ENCODE assay signal across 24 cellular contexts in genomic region chr3:125433611-125434041, GRCh38. TPM values are rescaled to one million over a fixed set of nuclear protein-coding genes. Genes with fewer than 3 reads are reported as not detected.
DNase-seq lines count a peak whose midpoint lies in the region; ATAC-seq and TF ChIP-seq lines count a peak whose summit lies in the region.
"Had no signal": no experiment of that assay in that cellular context is flagged by ENCODE, and none has a peak within 500 bp of the region (broad histone marks: within the 10 kb centered on the region; RNA-seq: fewer than 3 reads in every experiment).

No MANE protein-coding gene starts in this region.

- H3K79me1 ChIP-seq in H9 (ENCODE audit: insufficient read depth, low read depth, low read length, poor library complexity, severe bottlenecking): no peaks in the 10 kb centered on the region

- POLR2A ChIA-PET in PC-9 (lab: Charles Lee; ENCODE audit: unreplicated experiment): no interaction called here

- no peaks in the 10 kb centered on the region for H3K9me3 Mint-ChIP-seq in H9
- H3K9me3 Mint-ChIP-seq: naive B cell had no signal

- H3K23me2 ChIP-seq in H9 (ENCODE audit: insufficient read length, low read depth, low read length, poor library complexity, severe bottlenecking): no peaks in the 10 kb centered on the region

- H3K4me3 Mint-ChIP-seq in H9: no peak overlapping the region
- H3K4me3 Mint-ChIP-seq: naive B cell had no signal

- H3K56ac ChIP-seq in H9 (ENCODE audit: insufficient read length, low read depth, low read length): no peak overlapping the region

- H3K27ac Mint-ChIP-seq in H9: no peak overlapping the region
- H3K27ac Mint-ChIP-seq: naive B cell had no signal

- H3K27ac ChIP-seq in PC-9 (no peak overlapping the region), esophagus muscularis mucosa (replicated peaks in 1 of 4) (no peak overlapping the region), spleen (no peak overlapping the region), H9 (ENCODE audit: insufficient read length, low read depth, low read length) (no peak overlapping the region)
- H3K27ac ChIP-seq: right lobe of liver, stomach, transverse colon, VCaP had no signal

- CTCF ChIA-PET in PC-9 (lab: Charles Lee): no interaction called here

- no peak overlapping the region; the same call in 1 of the 2 replicates for H2BK15ac ChIP-seq in H9 (ENCODE audit: low read depth, low read length)

- TF ChIP-seq CTCF in GM12865 (IDR thresholded peaks at IDR 0.05; ENCODE audit: insufficient read depth, low read depth, low read length, missing control alignments): no peak
- no peak for TF ChIP-seq CTCF in PC-9 (conservative IDR thresholded peaks at IDR 0.05)
- no peak for TF ChIP-seq CTCF in esophagus muscularis mucosa (IDR thresholded peaks at IDR 0.05)
- TF ChIP-seq CTCF in spleen (IDR thresholded peaks at IDR 0.05 in 8 of 11, conservative IDR thresholded peaks at IDR 0.05 in 3 of 11): no peak
- TF ChIP-seq CTCF in H9 (conservative IDR thresholded peaks at IDR 0.05): no peak

- no peak overlapping the region for H3K9ac ChIP-seq in H9 (ENCODE audit: extremely low read depth, insufficient read length, low read length)
- H3K9ac ChIP-seq: SK-N-SH had no signal

- H4K8ac ChIP-seq in H9 (replicated peaks; ENCODE audit: insufficient read length, low read depth, low read length): no peak overlapping the region

- H3K9me2 ChIP-seq in PC-9 (ENCODE audit: insufficient read depth): no peaks in the 10 kb centered on the region
- H3K9me2 ChIP-seq: SK-N-SH had no signal

- H3K23ac ChIP-seq in H9 (ENCODE audit: insufficient read length, low read depth, low read length): no peak overlapping the region

- H3K4me1 ChIP-seq in PC-9 (replicated peaks; ENCODE audit: insufficient read depth): peaks cover 8% of the 10 kb centered on the region
- H3K4me1 ChIP-seq in esophagus muscularis mucosa: peaks cover 0 to 3% (median 0%) of the 10 kb centered on the region in 4 donors
- H3K4me1 ChIP-seq in spleen: no peaks in the 10 kb centered on the region
- no peaks in the 10 kb centered on the region for H3K4me1 ChIP-seq in H9 (ENCODE audit: insufficient read depth, low read length)

- H4K20me1 ChIP-seq in PC-9 (ENCODE audit: insufficient read depth): no peaks in the 10 kb centered on the region
- no peaks in the 10 kb centered on the region for H4K20me1 ChIP-seq in H9 (ENCODE audit: control insufficient read depth, insufficient read depth, insufficient read length)

- H2BK20ac ChIP-seq in H9 (ENCODE audit: low read depth, low read length, poor library complexity, severe bottlenecking): no peak overlapping the region

- 91% methylated on average over 6 of the region's 6 CpGs for WGBS in esophagus muscularis mucosa
- WGBS in spleen, 5 donors: 92 to 100% (median 94%) methylated on average over 2 to 6 of the region's 6 CpGs
- no CpG with 5 or more reads among the region's 6 CpGs for WGBS in H9 (ENCODE audit: extremely low coverage, insufficient read length, low lambda C conversion rate)

- no peak overlapping the region for H3K14ac ChIP-seq in H9 (ENCODE audit: insufficient read depth, low read length)

- DNase-seq in A172 (ENCODE audit: low spot score) (peak; percentile 26), GM12865 (ENCODE audit: low read depth) (peak; percentile 13), PC-9 (peak; percentile 66 to 69), esophagus muscularis mucosa (ENCODE audit: extremely low spot score) (peak; percentile 88), spleen (no peak), H9 (no peak)
- DNase-seq: activated CD4-positive, alpha-beta T cell treated with anti-CD3 and anti-CD28 coated beads, Interleukin-2, amount 50 U/mL, for 1 hour; C1 segment of cervical spinal cord; effector memory CD4-positive, alpha-beta T cell; left colon; mesendoderm; naive B cell; NCI-H1417; NCI-H510A; NK-92 treated with Interleukin-12 subunit alpha and Interleukin-12 subunit beta, amount 100 ng/mL, for 24 hours; nucleus accumbens; right lobe of liver; SK-N-SH; stimulated activated CD4-positive, alpha-beta T cell treated with anti-CD3 and anti-CD28 coated beads, Interleukin-15, amount 100 ng/mL, for 24 hours; stomach; transverse colon had no signal

- H3K27me3 ChIP-seq in PC-9 (ENCODE audit: insufficient read depth, low read depth) (no peaks in the 10 kb centered on the region), esophagus muscularis mucosa (no peaks in the 10 kb centered on the region), spleen (replicated peaks in 1 of 7) (no peaks in the 10 kb centered on the region), H9 (ENCODE audit: insufficient read depth, low read length) (no peaks in the 10 kb centered on the region)
- H3K27me3 ChIP-seq: right lobe of liver, stomach, transverse colon had no signal

- H3K36me3 ChIP-seq in PC-9 (ENCODE audit: low read depth): no peaks in the 10 kb centered on the region
- no peaks in the 10 kb centered on the region for H3K36me3 ChIP-seq in esophagus muscularis mucosa
- H3K36me3 ChIP-seq in spleen: no peaks in the 10 kb centered on the region
- H3K36me3 ChIP-seq: right lobe of liver, stomach, transverse colon had no signal

- TF ChIP-seq POLR2A in esophagus muscularis mucosa (IDR thresholded peaks at IDR 0.05; ENCODE audit: low read depth) (no peak), spleen (IDR thresholded peaks at IDR 0.05) (no peak)

- no peak for TF ChIP-seq EP300 in esophagus muscularis mucosa (IDR thresholded peaks at IDR 0.05)

- no peak overlapping the region for H4K5ac ChIP-seq in H9 (ENCODE audit: insufficient read length, low read depth, low read length)

- H3K9me3 ChIP-seq in PC-9 (ENCODE audit: insufficient read depth, low read depth) (no peaks in the 10 kb centered on the region), esophagus muscularis mucosa (no peaks in the 10 kb centered on the region), spleen (no peaks in the 10 kb centered on the region), H9 (ENCODE audit: control insufficient read depth, low read depth, low read length) (no peaks in the 10 kb centered on the region)
- H3K9me3 ChIP-seq: right lobe of liver, SK-N-SH, transverse colon had no signal

- H3K4ac ChIP-seq in H9 (ENCODE audit: low read depth, low read length): no peak overlapping the region

- no TSS peak for BruUV-seq in PC-9 (replicated peaks; lab: Mats Ljungman, UMichigan)

- H3K4me3 ChIP-seq in GM12865 (ENCODE audit: low read depth, low read length) (no peak overlapping the region), PC-9 (no peak overlapping the region), esophagus muscularis mucosa (no peak overlapping the region), spleen (no peak overlapping the region)
- H3K4me3 ChIP-seq: right lobe of liver, stomach, transverse colon had no signal

- H3K4me2 ChIP-seq in PC-9 (no peak overlapping the region), H9 (ENCODE audit: insufficient read depth, insufficient read length, low read length) (no peak overlapping the region)
- H3K4me2 ChIP-seq: SK-N-SH had no signal

- H3K4me1 Mint-ChIP-seq in H9: peaks cover 16 to 23% of the 10 kb centered on the region in 2 experiments
- H3K4me1 Mint-ChIP-seq: naive B cell had no signal

- no peak overlapping the region for H4K91ac ChIP-seq in H9 (ENCODE audit: insufficient read length, low read depth, low read length)

- H3K79me2 ChIP-seq in PC-9 (ENCODE audit: low read depth) (no peaks in the 10 kb centered on the region), H9 (ENCODE audit: insufficient read depth, low read length) (no peaks in the 10 kb centered on the region)

- peaks cover 3% of the 10 kb centered on the region; the same call in 1 of the 2 replicates for H3F3A ChIP-seq in PC-9 (ENCODE audit: insufficient read depth, low read depth)

- H2BK5ac ChIP-seq in H9 (ENCODE audit: insufficient read length, low read length): no peak overlapping the region

- H3K18ac ChIP-seq in H9 (ENCODE audit: insufficient read length, low read depth, low read length): no peak overlapping the region

- H3T11ph ChIP-seq in H9 (ENCODE audit: low read length): no peak overlapping the region

- no peaks in the 10 kb centered on the region; a peak in 1 of 7 replicates for H3K36me3 Mint-ChIP-seq in H9 (ENCODE audit: insufficient read depth in 1 of 3, low read depth in 3 of 3)
- H3K36me3 Mint-ChIP-seq: naive B cell had no signal

- intact Hi-C loops in PC-9 (cut with micrococcal nuclease; ENCODE audit: unreplicated experiment): loop anchor here (5.0 to 10.0 kb wide), 3 partner anchors 56 to 309 kb away; partner anchors contain the start of gene ZNF148
- intact Hi-C loops in esophagus muscularis mucosa (cut with DNase I): no loop called here
- intact Hi-C loops in spleen (cut with DNase I; ENCODE audit: low total_unique reads): no loop called here

- no peak overlapping the region for H2BK12ac ChIP-seq in H9 (ENCODE audit: insufficient read length, low read depth, low read length)

- H2BK120ac ChIP-seq in H9 (ENCODE audit: low read depth, low read length, poor library complexity, severe bottlenecking): no peak overlapping the region

- H3K27me3 Mint-ChIP-seq in H9 (ENCODE audit: low read depth): no peaks in the 10 kb centered on the region
- H3K27me3 Mint-ChIP-seq: naive B cell had no signal

- ATAC-seq in HG03457 (IDR thresholded peaks at IDR 0.05; ENCODE audit: unreplicated experiment) (no peak), HG02970 (IDR thresholded peaks at IDR 0.05; ENCODE audit: low FRiP score, unreplicated experiment) (no peak)
- ATAC-seq: left colon, right lobe of liver had no signal

- no peak overlapping the region for H2AK5ac ChIP-seq in H9 (ENCODE audit: insufficient read length, low read length)

- H2AFZ ChIP-seq in PC-9 (no peak overlapping the region), H9 (ENCODE audit: low read length) (no peak overlapping the region)

RNA-seq across cellular contexts. Expression of gene ZNF148, which starts 58.5 kb away (rescaled TPM):
- 51.9 and 53.5 TPM in 2 replicates for total RNA-seq in A172 (2014; rRNA removed; shearing (Covaris generic))
- total RNA-seq in PC-9 (2021) (53.8 and 62.6 TPM in 2 replicates), esophagus muscularis mucosa (10 to 100 TPM; 30.3 to 39.0 (median 33.0) TPM), spleen (10 to 100 TPM; 36.5 to 66.0 (median 48.2) TPM), H9 (2021) (21.6 and 24.8 TPM in 2 replicates)
- 1 to 10 TPM; 4.1 to 5.7 (median 4.6) TPM for polyA plus RNA-seq in spleen

Comparison
In these comparisons a context has a peak if more than half of its experiments do, and no peak if none do; other contexts are left out.
1. DNase-seq: peak in A172 (single experiment), GM12865 (single experiment), PC-9 (2 of 2) and esophagus muscularis mucosa (single experiment); none in spleen (single experiment) and H9 (single experiment).